In the genomic region with DNA sequence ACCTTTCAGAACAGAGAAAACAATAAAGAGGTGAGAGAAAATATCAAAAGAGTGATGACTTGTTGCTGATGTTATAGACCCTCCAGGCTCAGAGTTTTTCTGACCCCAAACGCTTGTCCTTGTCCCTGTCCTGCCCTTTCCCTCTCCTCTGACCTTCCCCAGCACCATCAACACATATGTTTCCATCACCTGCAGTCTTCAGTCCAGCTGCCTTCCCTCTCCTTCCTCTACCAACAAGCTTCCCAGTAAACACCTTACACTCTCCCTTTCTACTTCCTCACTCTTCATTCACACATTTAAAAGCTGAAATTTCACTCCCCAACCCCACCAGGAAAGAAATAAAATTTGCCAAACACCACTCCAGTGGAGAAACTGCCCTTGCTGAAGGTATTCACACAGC, we compare ENCODE assay signal across 36 cellular contexts. TPM values are rescaled to one million over a fixed set of nuclear protein-coding genes. Genes with fewer than 3 reads are reported as not detected.
A peak's percentile ranks its signal among the peaks of the same experiment; 100 is the strongest.
DNase-seq lines count a peak whose midpoint lies in the region; ATAC-seq, FAIRE-seq and TF ChIP-seq lines count a peak whose summit lies in the region.
"Had no signal": no experiment of that assay in that cellular context is flagged by ENCODE, and none has a peak within 500 bp of the region (broad histone marks: within the 10 kb centered on the region; RNA-seq: fewer than 3 reads in every experiment).

No MANE protein-coding gene starts in this region.

- no peak overlapping the region for H3K4me2 ChIP-seq in K562 (ENCODE audit: insufficient read depth, low read length)
- H3K4me2 ChIP-seq in H1 (ENCODE audit: insufficient read depth in 1 of 2, low read depth in 2 of 2, low read length in 2 of 2) = no peak overlapping the region
- H3K4me2 ChIP-seq: A549; BLaER1; BLaER1 treated with 17β-estradiol and CSF1 and Interleukin-3, amounts not matched to agents 10 nM and 100 nM had no signal

- no peak overlapping the region for H3K56ac ChIP-seq in H1 (replicated peaks; ENCODE audit: insufficient read length, low read depth, low read length)

- intact Hi-C loops in K562 (cut with micrococcal nuclease) (no loop called here), esophagus muscularis mucosa (cut with DNase I) (no loop called here), Calu3 (cut with micrococcal nuclease; ENCODE audit: unreplicated experiment) (no loop called here)

- H3K9ac ChIP-seq in K562 (ENCODE audit: insufficient read depth in 1 of 2, low read depth in 2 of 2, low read length in 2 of 2) = no peak overlapping the region
- H3K9ac ChIP-seq in H1 (replicated peaks in 1 of 4; ENCODE audit: extremely low read depth in 1 of 4, low read depth in 3 of 4, low read length in 3 of 4) = no peak overlapping the region
- H3K9ac ChIP-seq: BLaER1; BLaER1 treated with 17β-estradiol and CSF1 and Interleukin-3, amounts not matched to agents 10 nM and 100 nM had no signal

- H3K36me3 Mint-ChIP-seq in glutamatergic neuron (ENCODE audit: unreplicated experiment) (no peaks in the 10 kb centered on the region), Calu3 (ENCODE audit: insufficient read depth, unreplicated experiment) (peaks cover 11% of the 10 kb centered on the region)
- H3K36me3 Mint-ChIP-seq: CD14-positive monocyte; CD4-positive, alpha-beta memory T cell; CD4-positive, CD25-positive, alpha-beta regulatory T cell; CD8-positive, alpha-beta memory T cell; CD8-positive, alpha-beta T cell had no signal

- H3K36me3 ChIP-seq in K562 (ENCODE audit: control insufficient read depth, insufficient read depth, low read length) = no peaks in the 10 kb centered on the region
- H3K36me3 ChIP-seq in H1 (ENCODE audit: control insufficient read depth in 2 of 4, insufficient read depth in 4 of 4, low read length in 3 of 4) = no peaks in the 10 kb centered on the region
- H3K36me3 ChIP-seq in esophagus muscularis mucosa = no peaks in the 10 kb centered on the region
- H3K36me3 ChIP-seq in HAP-1 (replicated peaks) = no peaks in the 10 kb centered on the region
- H3K36me3 ChIP-seq: BE2C; BLaER1; BLaER1 treated with 17β-estradiol and CSF1 and Interleukin-3, amounts not matched to agents 10 nM and 100 nM had no signal

- H3K27me3 Mint-ChIP-seq in glutamatergic neuron (ENCODE audit: unreplicated experiment) (peaks cover 20% of the 10 kb centered on the region), Calu3 (ENCODE audit: unreplicated experiment) (no peaks in the 10 kb centered on the region)

- no peak for TF ChIP-seq RAD21 in K562 (CRISPR knock-in tag; conservative IDR thresholded peaks at IDR 0.05 in 1 of 2, IDR thresholded peaks at IDR 0.05 in 1 of 2)
- TF ChIP-seq RAD21 in H1 (IDR thresholded peaks at IDR 0.05 in 1 of 2, conservative IDR thresholded peaks at IDR 0.05 in 1 of 2; ENCODE audit: low read depth in 2 of 2, low read length in 2 of 2) = no peak

- ATAC-seq in K562 (no peak), HG03432 (IDR thresholded peaks at IDR 0.05; ENCODE audit: unreplicated experiment) (no peak)
- ATAC-seq: A549; CD8-positive, alpha-beta T cell had no signal

- H3K23ac ChIP-seq in H1 (ENCODE audit: insufficient read length) = no peak overlapping the region

- no peak overlapping the region for H2BK12ac ChIP-seq in H1 (ENCODE audit: low read depth, low read length)

- CTCF ChIA-PET in K562 (lab: Yijun Ruan, JAX; ENCODE audit: low intra/inter-chr PET ratio) = no interaction called here
- CTCF ChIA-PET in H1 (lab: Charles Lee; ENCODE audit: partially characterized antibody) = no interaction called here
- CTCF ChIA-PET in Calu3 (lab: Charles Lee) = no interaction called here

- no peak overlapping the region for H4K5ac ChIP-seq in H1 (ENCODE audit: insufficient read length, low read depth, low read length)

- in situ Hi-C loops in K562 (cut with MboI) = no loop called here
- in situ Hi-C loops in HAP-1 (cut with MboI; ENCODE audit: low sequenced_read_pairs) = no loop called here

- no peak overlapping the region for H2BK120ac ChIP-seq in H1 (replicated peaks; ENCODE audit: low read depth, low read length)

- H3K79me2 ChIP-seq in K562 (ENCODE audit: control insufficient read depth, insufficient read depth, low read length) (no peaks in the 10 kb centered on the region), H1 (ENCODE audit: control insufficient read depth in 1 of 2, insufficient read depth in 2 of 2, low read length in 2 of 2) (no peaks in the 10 kb centered on the region)

- H3K27me3 ChIP-seq in K562 (ENCODE audit: control insufficient read depth in 2 of 2, insufficient read depth in 2 of 2, low read length in 2 of 2) = peaks cover 48 to 74% of the 10 kb centered on the region in 2 experiments
- H3K27me3 ChIP-seq in H1 (replicated peaks in 1 of 4; ENCODE audit: control insufficient read depth in 3 of 4, extremely low read depth in 1 of 4, insufficient read depth in 3 of 4, low read length in 3 of 4) = no peaks in the 10 kb centered on the region; a peak in 3 of 7 replicates
- peaks cover 0 to 13% (median 0%) of the 10 kb centered on the region in 4 donors for H3K27me3 ChIP-seq in esophagus muscularis mucosa
- no peaks in the 10 kb centered on the region for H3K27me3 ChIP-seq in HAP-1 (ENCODE audit: low read depth)
- H3K27me3 ChIP-seq: BE2C, BLaER1 had no signal

- no peak overlapping the region for H2BK20ac ChIP-seq in H1 (ENCODE audit: low read length)

- WGBS in K562 (ENCODE audit: insufficient coverage, low coverage, missing lambda C conversion rate) = 0% methylated on average over 1 of the region's 1 CpG
- 100% methylated on average over 1 of the region's 1 CpG; no CpG with 5 or more reads in 1 of the 2 experiments for WGBS in H1 (ENCODE audit: extremely low coverage in 1 of 2, insufficient coverage in 1 of 2, insufficient read length in 1 of 2, insufficient replicate concordance in 2 of 2, low coverage in 1 of 2, low lambda C conversion rate in 2 of 2, missing lambda C conversion rate in 1 of 2), 2 experiments
- WGBS in esophagus muscularis mucosa = 65% methylated on average over 1 of the region's 1 CpG

- H3K9me1 ChIP-seq in K562 (ENCODE audit: control insufficient read depth, insufficient read depth, low read length) = no peaks in the 10 kb centered on the region

- no peak overlapping the region for H4K8ac ChIP-seq in H1 (ENCODE audit: extremely low read depth, insufficient read depth, low read length)

- H4K20me1 ChIP-seq in K562 (replicated peaks; ENCODE audit: control insufficient read depth, insufficient read depth, low read length) = no peaks in the 10 kb centered on the region; the same call in 1 of the 2 replicates
- H4K20me1 ChIP-seq in H1 (replicated peaks in 1 of 2; ENCODE audit: control insufficient read depth in 1 of 2, insufficient read depth in 2 of 2, low read length in 2 of 2) = no peaks in the 10 kb centered on the region
- H4K20me1 ChIP-seq: BLaER1; BLaER1 treated with 17β-estradiol and CSF1 and Interleukin-3, amounts not matched to agents 10 nM and 100 nM had no signal

- H3K9me3 ChIP-seq in K562 (replicated peaks; ENCODE audit: control insufficient read depth, insufficient read depth, low read depth, low read length) (no peaks in the 10 kb centered on the region), H1 (ENCODE audit: insufficient read depth in 2 of 2, low read depth in 1 of 2, low read length in 1 of 2) (no peaks in the 10 kb centered on the region), esophagus muscularis mucosa (no peaks in the 10 kb centered on the region), HAP-1 (no peaks in the 10 kb centered on the region)
- H3K9me3 ChIP-seq: A549; BE2C; BLaER1; BLaER1 treated with 17β-estradiol and CSF1 and Interleukin-3, amounts not matched to agents 10 nM and 100 nM; Caco-2 had no signal

- H2AFZ ChIP-seq in K562 (ENCODE audit: low read depth, low read length) (no peak overlapping the region), H1 (ENCODE audit: low read length) (no peak overlapping the region)

- no peak overlapping the region for H3K18ac ChIP-seq in H1 (ENCODE audit: extremely low read depth, low read length)

- H3K4ac ChIP-seq in H1 (replicated peaks; ENCODE audit: insufficient read length, low read depth, low read length) = no peak overlapping the region

- DNase-seq in K562 (ENCODE audit: extremely low read depth in 1 of 4, low spot score in 3 of 4) = no peak
- peak in 1 of 2 experiments; percentile 20 for DNase-seq in H1 (ENCODE audit: low read depth in 1 of 2, low spot score in 2 of 2)
- DNase-seq in esophagus muscularis mucosa (ENCODE audit: extremely low spot score) = peak; percentile 34
- no peak for DNase-seq in glutamatergic neuron
- DNase-seq in HAP-1 (ENCODE audit: low spot score in 2 of 2) = no peak
- DNase-seq in cerebellum (ENCODE audit: low spot score) = no peak
- DNase-seq in Calu3 = no peak
- DNase-seq: 8988T; ACHN; AML-193; BE2C; C1 segment of cervical spinal cord; Caco-2; CD4-positive, alpha-beta memory T cell; CD4-positive, alpha-beta T cell; CD4-positive, CD25-positive, alpha-beta regulatory T cell; CD8-positive, alpha-beta memory T cell; COR-L47; DMS 273 treated with DMSO at 0.1 percent for 48 hours; DMS153; DMS53; DMS79; DMS79 treated with DMSO at 0.1 percent for 48 hours; DND-41; EL had no signal

- H2BK5ac ChIP-seq in H1 (ENCODE audit: low read depth, low read length) = no peak overlapping the region

- no peak overlapping the region for H4K91ac ChIP-seq in H1 (replicated peaks; ENCODE audit: insufficient read length, low read length)

- 0 out of 2 replicates have a peak overlapping the region, but pooled peaks have one; percentile 67 for H2BK15ac ChIP-seq in H1 (ENCODE audit: low read length)

- no peak for FAIRE-seq in K562 (lab: Jason Lieb, UNC)
- no peak for FAIRE-seq in H1 (lab: Jason Lieb, UNC)
- FAIRE-seq: A204.1, A549, D721Med had no signal

- H3K9me3 Mint-ChIP-seq in glutamatergic neuron (ENCODE audit: unreplicated experiment) (peaks cover 28% of the 10 kb centered on the region), Calu3 (ENCODE audit: low read depth, unreplicated experiment) (no peaks in the 10 kb centered on the region)
- H3K9me3 Mint-ChIP-seq: CD4-positive, alpha-beta T cell; CD8-positive, alpha-beta T cell had no signal

- no peaks in the 10 kb centered on the region for H3K79me1 ChIP-seq in H1 (ENCODE audit: low read depth, low read length)

- H3K4me3 Mint-ChIP-seq in glutamatergic neuron (ENCODE audit: unreplicated experiment) (peak overlapping the region; percentile 4), Calu3 (ENCODE audit: low read depth, unreplicated experiment) (no peak overlapping the region)
- H3K4me3 Mint-ChIP-seq: B cell; CD4-positive, alpha-beta memory T cell; CD4-positive, alpha-beta T cell; CD4-positive, CD25-positive, alpha-beta regulatory T cell; CD8-positive, alpha-beta memory T cell; CD8-positive, alpha-beta T cell had no signal

- H3K4me1 Mint-ChIP-seq in glutamatergic neuron (ENCODE audit: low read depth, unreplicated experiment) = peaks cover 44% of the 10 kb centered on the region
- peaks cover 24% of the 10 kb centered on the region for H3K4me1 Mint-ChIP-seq in Calu3 (ENCODE audit: low read depth, unreplicated experiment)
- H3K4me1 Mint-ChIP-seq: CD8-positive, alpha-beta memory T cell had no signal

- H3K4me3 ChIP-seq in K562 = no peak overlapping the region
- H3K4me3 ChIP-seq in H1 (ENCODE audit: extremely low read depth in 1 of 4, insufficient read depth in 2 of 4, low read depth in 3 of 4, low read length in 4 of 4) = no peak overlapping the region
- H3K4me3 ChIP-seq in esophagus muscularis mucosa = no peak overlapping the region
- H3K4me3 ChIP-seq in HAP-1 = no peak overlapping the region
- H3K4me3 ChIP-seq: A549; BLaER1; BLaER1 treated with 17β-estradiol and CSF1 and Interleukin-3, amounts not matched to agents 10 nM and 100 nM had no signal

- no peaks in the 10 kb centered on the region for H3K23me2 ChIP-seq in H1 (ENCODE audit: low read depth, low read length)

- TF ChIP-seq EP300 in K562 (IDR thresholded peaks at IDR 0.05; ENCODE audit: low read length) (no peak), H1 (IDR thresholded peaks at IDR 0.05; ENCODE audit: borderline replicate concordance in 1 of 2, low read depth in 2 of 2, low read length in 2 of 2) (no peak), esophagus muscularis mucosa (IDR thresholded peaks at IDR 0.05) (no peak)

- no peak overlapping the region for H3K27ac ChIP-seq in K562 (ENCODE audit: extremely low read depth, low read depth, low read length)
- H3K27ac ChIP-seq in H1 (ENCODE audit: low read depth, low read length) = no peak overlapping the region
- H3K27ac ChIP-seq in esophagus muscularis mucosa (replicated peaks in 1 of 4) = no peak overlapping the region
- H3K27ac ChIP-seq: 22Rv1; A549; BLaER1; BLaER1 treated with 17β-estradiol and CSF1 and Interleukin-3, amounts not matched to agents 10 nM and 100 nM; C4-2B had no signal

- POLR2A ChIA-PET in K562 (lab: Yijun Ruan, JAX) = interaction anchor here (0.6 kb wide), 1 partner anchor 275 kb away, joined by 3 read pairs; no protein-coding TSS in a partner anchor
- POLR2A ChIA-PET in H1 (lab: Charles Lee; ENCODE audit: partially characterized antibody) = no interaction called here

- H3K4me1 ChIP-seq in K562 (replicated peaks in 1 of 2; ENCODE audit: control insufficient read depth in 2 of 2, insufficient read depth in 2 of 2, low read length in 2 of 2) = peaks cover 1 to 23% of the 10 kb centered on the region in 2 experiments; a peak in 3 of 5 replicates
- peaks cover 0 to 13% (median 5%) of the 10 kb centered on the region in 4 experiments; a peak in 4 of 7 replicates for H3K4me1 ChIP-seq in H1 (replicated peaks in 1 of 4; ENCODE audit: control insufficient read depth in 3 of 4, insufficient read depth in 4 of 4, low read length in 3 of 4)
- H3K4me1 ChIP-seq in esophagus muscularis mucosa = peaks cover 2 to 17% (median 10%) of the 10 kb centered on the region in 4 donors
- H3K4me1 ChIP-seq in HAP-1 = peaks cover 6% of the 10 kb centered on the region; the same call in 1 of the 2 replicates
- H3K4me1 ChIP-seq: A549 had no signal

- H2AK5ac ChIP-seq in H1 (ENCODE audit: low read depth, low read length) = no peak overlapping the region

- H3K14ac ChIP-seq in H1 (ENCODE audit: insufficient read length) = no peak overlapping the region

- BruUV-seq in K562 (replicated peaks; lab: Mats Ljungman, UMichigan) (no TSS peak), Calu3 (replicated peaks; lab: Mats Ljungman, UMichigan) (no TSS peak)

- no peak for TF ChIP-seq CTCF in K562 (IDR thresholded peaks at IDR 0.05 in 2 of 3, conservative IDR thresholded peaks at IDR 0.05 in 1 of 3; ENCODE audit: insufficient read depth in 2 of 3, low read depth in 1 of 3, low read length in 3 of 3)
- TF ChIP-seq CTCF in H1 (IDR thresholded peaks at IDR 0.05; ENCODE audit: control extremely low read depth in 1 of 3, insufficient read depth in 1 of 3, low read depth in 1 of 3, low read length in 3 of 3) = no peak
- TF ChIP-seq CTCF in esophagus muscularis mucosa (IDR thresholded peaks at IDR 0.05) = no peak
- TF ChIP-seq CTCF in glutamatergic neuron (IDR thresholded peaks at IDR 0.05; ENCODE audit: partially characterized antibody, unreplicated experiment) = no peak
- TF ChIP-seq CTCF in Calu3 (IDR thresholded peaks at IDR 0.05; ENCODE audit: unreplicated experiment) = no peak

- peak overlapping the region; percentile 71 for H3K27ac Mint-ChIP-seq in glutamatergic neuron (ENCODE audit: unreplicated experiment)
- H3K27ac Mint-ChIP-seq in Calu3 (ENCODE audit: unreplicated experiment) = no peak overlapping the region
- H3K27ac Mint-ChIP-seq: B cell; CD4-positive, alpha-beta memory T cell; CD4-positive, alpha-beta T cell; CD4-positive, CD25-positive, alpha-beta regulatory T cell; CD8-positive, alpha-beta memory T cell; CD8-positive, alpha-beta T cell had no signal

- no peak for TF ChIP-seq POLR2A in K562 (conservative IDR thresholded peaks at IDR 0.05)
- TF ChIP-seq POLR2A in H1 (IDR thresholded peaks at IDR 0.05; ENCODE audit: control extremely low read depth in 1 of 2, low read depth in 2 of 2, low read length in 2 of 2) = no peak
- TF ChIP-seq POLR2A in esophagus muscularis mucosa (IDR thresholded peaks at IDR 0.05; ENCODE audit: low read depth) = no peak

RNA-seq across cellular contexts. Expression of a gene that starts 25.4 kb away (rescaled TPM):
- 294 and 779 TPM in 2 replicates for total RNA-seq in K562 (2011; cell fraction: chromatin; rRNA removed; ENCODE audit: low replicate concordance)
- 128 and 193 TPM in 2 replicates for total RNA-seq in K562 (2011; cell fraction: nucleolus; rRNA removed)
- 330 and 387 TPM in 2 replicates for total RNA-seq in K562 (2011; cell fraction: nucleoplasm; rRNA removed)
- total RNA-seq in K562 (2014; rRNA removed) (91.9 and 117 TPM in 2 replicates), K562 (2014; rRNA removed; fragmentation: Illumina TruSeq; extraction: Trizol) (114 and 135 TPM in 2 replicates), K562 (2015; rRNA removed; fragmentation: Illumina TruSeq; extraction: Trizol) (111 and 112 TPM in 2 replicates), K562 (2021) (106 and 129 TPM in 2 replicates), esophagus muscularis mucosa (10 to 100 TPM; 66.9 to 88.0 (median 75.3) TPM), glutamatergic neuron (ENCODE audit: unreplicated experiment) (552 TPM), cerebellum (282 TPM), Calu3 (2022) (226 and 237 TPM in 2 replicates)
- polyA plus RNA-seq in K562 (2011; rRNA removed) (95.7 and 96.7 TPM in 2 replicates), K562 (2014; fragmentation: Illumina TruSeq; extraction: Trizol) (95.0 and 105 TPM in 2 replicates), K562 (2014; fragmentation: Nextera tagmentation; extraction: Ambion mirVana) (1 to 10 TPM; 7.2 to 9.7 TPM), K562 (2014; rRNA removed) (78.9 and 96.4 TPM in 2 replicates), H1 (2011; rRNA removed) (53.4 and 58.7 TPM in 2 replicates)
- polyA plus RNA-seq in K562 (2011; cell fraction: cytosol; rRNA removed) = 29.3 and 38.3 TPM in 2 replicates
- 374 and 388 TPM in 2 replicates for polyA plus RNA-seq in K562 (2011; cell fraction: nucleus; rRNA removed)
- polyA plus RNA-seq in K562 (2012) = 62.0 and 64.2 TPM in 2 replicates
- polyA minus RNA-seq in K562 (2011; rRNA and poly(A)+ RNA removed) = 183 and 194 TPM in 2 replicates
- polyA minus RNA-seq in K562 (2011; cell fraction: cytosol; rRNA and poly(A)+ RNA removed) = 78.4 and 100 TPM in 2 replicates
- polyA minus RNA-seq in K562 (2011; cell fraction: nucleus; rRNA and poly(A)+ RNA removed) = 234 and 345 TPM in 2 replicates
- total RNA-seq in H1 (2021; fragmentation: NEBNext Ultra II Directional; extraction: Animal tissue kit (Norgen Biotek cat#: 25700)) = 192 and 196 TPM in 2 replicates
- polyA plus RNA-seq in H1 (2011; cell fraction: cytosol; rRNA removed) = 95.2 TPM
- polyA plus RNA-seq in H1 (2011; cell fraction: nucleus; rRNA removed) = 239 TPM
- 116 to 142 TPM (median 133 TPM) in 4 replicates for polyA plus RNA-seq in H1 (2012, experiment 1 of 2)
- 6.9 TPM for polyA plus RNA-seq in H1 (2012, experiment 2 of 2)
- 132 TPM for polyA plus RNA-seq in H1 (2013, experiment 1 of 2)
- 117 TPM for polyA plus RNA-seq in H1 (2013, experiment 2 of 2)
- 177 and 199 TPM in 2 replicates for polyA minus RNA-seq in H1 (2011; rRNA and poly(A)+ RNA removed)
- polyA minus RNA-seq in H1 (2011; cell fraction: cytosol; rRNA and poly(A)+ RNA removed) = 154 TPM
- 329 TPM for polyA minus RNA-seq in H1 (2011; cell fraction: nucleus; rRNA and poly(A)+ RNA removed)
